In the genomic region with DNA sequence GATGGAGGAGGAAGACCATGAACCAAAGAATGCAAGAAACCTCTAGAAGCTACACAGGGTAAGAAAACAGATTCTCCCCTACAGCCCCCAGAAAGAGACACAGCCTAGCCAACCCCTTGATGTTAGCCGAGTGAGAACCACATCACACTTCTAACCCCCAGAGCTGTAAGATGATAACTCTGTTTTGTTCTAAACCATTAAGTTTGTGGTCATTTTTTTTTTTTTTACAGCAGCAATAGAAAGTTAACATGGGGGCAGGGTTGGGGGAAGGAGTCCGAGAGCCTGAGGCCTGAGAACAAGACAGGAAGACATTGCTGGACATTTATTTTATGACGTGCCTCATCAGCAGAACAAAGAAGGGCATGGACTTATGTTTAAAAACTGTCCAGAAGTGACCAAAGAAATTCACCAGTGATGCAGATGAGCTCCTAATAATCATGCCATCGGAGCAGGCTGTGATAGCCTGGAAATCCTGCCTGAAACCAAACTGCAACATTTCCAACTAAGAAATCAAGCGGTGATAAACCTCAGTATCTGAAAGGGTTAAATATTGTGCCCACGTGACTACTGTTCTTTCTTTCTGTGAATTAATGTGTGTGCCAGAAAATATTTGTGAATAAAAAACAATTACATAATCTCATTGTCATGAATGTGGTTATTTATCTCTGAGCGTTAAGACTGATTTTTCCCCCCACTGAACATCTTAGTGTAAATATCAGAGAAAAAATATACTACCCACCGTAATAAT, we compare ENCODE assay signal across 22 cellular contexts. TPM values are rescaled to one million over a fixed set of nuclear protein-coding genes. Genes with fewer than 3 reads are reported as not detected.
DNase-seq lines count a peak whose midpoint lies in the region; ATAC-seq, FAIRE-seq and TF ChIP-seq lines count a peak whose summit lies in the region.
"Had no signal": no experiment of that assay in that cellular context is flagged by ENCODE, and none has a peak within 500 bp of the region (broad histone marks: within the 10 kb centered on the region; RNA-seq: fewer than 3 reads in every experiment).

No MANE protein-coding gene starts in this region.

- H3K18ac ChIP-seq in H1 (ENCODE audit: extremely low read depth, low read length), result no peak overlapping the region

- WGBS in GM23248 (ENCODE audit: low coverage in 1 of 2, low lambda C conversion rate in 2 of 2, missing lambda C conversion rate in 2 of 2), 2 experiments, result 19 to 22% methylated on average over 8 of the region's 8 CpGs
- 82% methylated on average over 8 of the region's 8 CpGs; no CpG with 5 or more reads in 1 of the 2 experiments for WGBS in H1 (ENCODE audit: extremely low coverage in 1 of 2, insufficient coverage in 1 of 2, insufficient read length in 1 of 2, insufficient replicate concordance in 2 of 2, low coverage in 1 of 2, low lambda C conversion rate in 2 of 2, missing lambda C conversion rate in 1 of 2), 2 experiments
- WGBS in lower leg skin, 2 donors, result 46 to 54% methylated on average over 8 of the region's 8 CpGs

- H3K4me3 ChIP-seq in GM23248, result peak overlapping the region; percentile 47; the same call in 1 of the 2 replicates
- no peak overlapping the region for H3K4me3 ChIP-seq in H1 (ENCODE audit: extremely low read depth in 1 of 4, insufficient read depth in 2 of 4, low read depth in 3 of 4, low read length in 4 of 4)
- peak overlapping the region; percentile 12 for H3K4me3 ChIP-seq in lower lobe of right lung
- peak overlapping the region; percentile 35 to 61 (median 43) for H3K4me3 ChIP-seq in subcutaneous abdominal adipose tissue (ENCODE audit: low read depth in 1 of 5, low read length in 5 of 5)
- H3K4me3 ChIP-seq in lower leg skin (ENCODE audit: low read depth, poor library complexity, severe bottlenecking), result no peak overlapping the region
- H3K4me3 ChIP-seq: upper lobe of right lung had no signal

- TF ChIP-seq CTCF in H1 (IDR thresholded peaks at IDR 0.05; ENCODE audit: control extremely low read depth in 1 of 3, insufficient read depth in 1 of 3, low read depth in 1 of 3, low read length in 3 of 3), result no peak
- no peak for TF ChIP-seq CTCF in lower lobe of right lung (IDR thresholded peaks at IDR 0.05)
- no peak for TF ChIP-seq CTCF in lower leg skin (IDR thresholded peaks at IDR 0.05)

- H3K23me2 ChIP-seq in H1 (ENCODE audit: low read depth, low read length), result no peaks in the 10 kb centered on the region

- no peak overlapping the region for H2BK120ac ChIP-seq in H1 (replicated peaks; ENCODE audit: low read depth, low read length)

- H3K9me2 ChIP-seq in GM23248 (ENCODE audit: insufficient read depth), result no peaks in the 10 kb centered on the region

- no peak for TF ChIP-seq RAD21 in H1 (IDR thresholded peaks at IDR 0.05 in 1 of 2, conservative IDR thresholded peaks at IDR 0.05 in 1 of 2; ENCODE audit: low read depth in 2 of 2, low read length in 2 of 2)

- in situ Hi-C loops in GM23248 (cut with MboI), result loop anchor here (10.0 kb wide), 1 partner anchor 265 kb away; no protein-coding TSS in a partner anchor

- no peak for FAIRE-seq in H1 (lab: Jason Lieb, UNC)
- no peak for FAIRE-seq in frontal cortex (lab: Jason Lieb, UNC)

- no peaks in the 10 kb centered on the region for H3K27me3 ChIP-seq in GM23248 (replicated peaks; ENCODE audit: insufficient read depth)
- H3K27me3 ChIP-seq in H1 (replicated peaks in 1 of 4; ENCODE audit: control insufficient read depth in 3 of 4, extremely low read depth in 1 of 4, insufficient read depth in 3 of 4, low read length in 3 of 4), result no peaks in the 10 kb centered on the region
- no peaks in the 10 kb centered on the region for H3K27me3 ChIP-seq in lower lobe of right lung (ENCODE audit: low read depth)
- no peaks in the 10 kb centered on the region for H3K27me3 ChIP-seq in subcutaneous abdominal adipose tissue (ENCODE audit: control insufficient read depth in 5 of 5, insufficient read depth in 4 of 5, low read length in 5 of 5)
- H3K27me3 ChIP-seq: upper lobe of right lung had no signal

- peak overlapping the region; percentile 75 for H3K4me2 ChIP-seq in GM23248 (ENCODE audit: unreplicated experiment)
- H3K4me2 ChIP-seq in H1 (ENCODE audit: insufficient read depth in 1 of 2, low read depth in 2 of 2, low read length in 2 of 2), result no peak overlapping the region
- H3K4me2 ChIP-seq: KMS-11 had no signal

- TF ChIP-seq EP300 in H1 (IDR thresholded peaks at IDR 0.05; ENCODE audit: borderline replicate concordance in 1 of 2, low read depth in 2 of 2, low read length in 2 of 2), result no peak

- H2BK15ac ChIP-seq in H1 (ENCODE audit: low read length), result no peak overlapping the region

- H2BK12ac ChIP-seq in H1 (ENCODE audit: low read depth, low read length), result no peak overlapping the region

- no peak overlapping the region for H3K23ac ChIP-seq in H1 (ENCODE audit: insufficient read length)

- ATAC-seq in lower lobe of right lung, result no peak
- ATAC-seq: HCT116; naive thymus-derived CD4-positive, alpha-beta T cell; upper lobe of right lung had no signal

- CTCF ChIA-PET in H1 (lab: Charles Lee; ENCODE audit: partially characterized antibody), result interaction anchor here (0.6 to 3.2 kb wide), 9 partner anchors 9 to 419 kb away, joined by 3 to 24 read pairs (median 4); no protein-coding TSS in a partner anchor

- H2AK5ac ChIP-seq in H1 (ENCODE audit: low read depth, low read length), result no peak overlapping the region

- peak; percentile 23 for DNase-seq in GM23248
- DNase-seq in H1 (ENCODE audit: low read depth in 1 of 2, low spot score in 2 of 2), result no peak
- DNase-seq in lower lobe of right lung, result no peak
- DNase-seq in NCI-H187 treated with DMSO at 0.1 percent for 48 hours (lab: John Stamatoyannopoulos, UW), result no peak
- no peak for DNase-seq in frontal cortex (ENCODE audit: low spot score in 2 of 2)
- DNase-seq in lower leg skin (ENCODE audit: low spot score in 2 of 2), result no peak
- DNase-seq: activated CD4-positive, alpha-beta T cell treated with anti-CD3 and anti-CD28 coated beads, Interleukin-2, amount 10 ng/mL, durations not matched to agents 24 days and 14 days; activated CD8-positive, alpha-beta memory T cell treated with anti-CD3 and anti-CD28 coated beads, Interleukin-2, amount 50 U/mL, for 48 hours; activated gamma-delta T cell; AML-193; amniotic stem cell; naive thymus-derived CD4-positive, alpha-beta T cell; NCI-H1092; NCI-H2081 treated with DMSO at 0.1 percent for 48 hours; NCI-H510A; RPMI8226; stimulated activated CD4-positive, alpha-beta T cell treated with anti-CD3 and anti-CD28 coated beads, Interleukin-15, amount 100 ng/mL, for 24 hours; SW 1271; upper lobe of right lung had no signal

- peak overlapping the region; percentile 55 for H3K27ac ChIP-seq in GM23248
- no peak overlapping the region for H3K27ac ChIP-seq in H1 (ENCODE audit: low read depth, low read length)
- peak overlapping the region; percentile 15 for H3K27ac ChIP-seq in lower lobe of right lung
- H3K27ac ChIP-seq in subcutaneous abdominal adipose tissue (ENCODE audit: low read depth, low read length), result no peak overlapping the region
- H3K27ac ChIP-seq: KMS-11, upper lobe of right lung had no signal

- H3K79me1 ChIP-seq in H1 (ENCODE audit: low read depth, low read length), result no peaks in the 10 kb centered on the region

- no peaks in the 10 kb centered on the region for H3K36me3 ChIP-seq in GM23248 (ENCODE audit: low read depth)
- H3K36me3 ChIP-seq in H1 (ENCODE audit: control insufficient read depth in 2 of 4, insufficient read depth in 4 of 4, low read length in 3 of 4), result no peaks in the 10 kb centered on the region
- no peaks in the 10 kb centered on the region for H3K36me3 ChIP-seq in lower lobe of right lung
- peaks cover 0 to 9% (median 0%) of the 10 kb centered on the region in 5 donors for H3K36me3 ChIP-seq in subcutaneous abdominal adipose tissue (ENCODE audit: control insufficient read depth in 5 of 5, insufficient read depth in 5 of 5, low read length in 5 of 5)
- H3K36me3 ChIP-seq: upper lobe of right lung had no signal

- no peaks in the 10 kb centered on the region for H4K20me1 ChIP-seq in GM23248 (ENCODE audit: insufficient read depth)
- no peaks in the 10 kb centered on the region for H4K20me1 ChIP-seq in H1 (replicated peaks in 1 of 2; ENCODE audit: control insufficient read depth in 1 of 2, insufficient read depth in 2 of 2, low read length in 2 of 2)

- H2AFZ ChIP-seq in GM23248 (peak overlapping the region; percentile 51; the same call in 1 of the 2 replicates), H1 (ENCODE audit: low read length) (0 out of 2 replicates have a peak overlapping the region, but pooled peaks have one; percentile 13)

- H3F3A ChIP-seq in GM23248 (ENCODE audit: insufficient read depth), result peaks cover 13% of the 10 kb centered on the region; the same call in 1 of the 2 replicates

- H3K79me2 ChIP-seq in GM23248 (ENCODE audit: insufficient read depth) (no peaks in the 10 kb centered on the region), H1 (ENCODE audit: control insufficient read depth in 1 of 2, insufficient read depth in 2 of 2, low read length in 2 of 2) (no peaks in the 10 kb centered on the region)

- TF ChIP-seq POLR2A in H1 (IDR thresholded peaks at IDR 0.05; ENCODE audit: control extremely low read depth in 1 of 2, low read depth in 2 of 2, low read length in 2 of 2) (no peak), lower leg skin (IDR thresholded peaks at IDR 0.05) (no peak)

- H3K14ac ChIP-seq in H1 (ENCODE audit: insufficient read length), result no peak overlapping the region

- no peak overlapping the region for H3K56ac ChIP-seq in H1 (replicated peaks; ENCODE audit: insufficient read length, low read depth, low read length)

- H3K4me1 ChIP-seq in GM23248 (ENCODE audit: insufficient read depth) (peaks cover 27% of the 10 kb centered on the region), H1 (replicated peaks in 1 of 4; ENCODE audit: control insufficient read depth in 3 of 4, insufficient read depth in 4 of 4, low read length in 3 of 4) (no peaks in the 10 kb centered on the region; a peak in 1 of 7 replicates), lower lobe of right lung (no peaks in the 10 kb centered on the region), subcutaneous abdominal adipose tissue (ENCODE audit: control insufficient read depth in 5 of 5, insufficient read depth in 5 of 5, low read length in 5 of 5) (peaks cover 6 to 34% (median 20%) of the 10 kb centered on the region in 5 donors)
- H3K4me1 ChIP-seq: upper lobe of right lung had no signal

- intact Hi-C loops in lower lobe of right lung (cut with DNase I), result loop anchor here (10.0 kb wide), 1 partner anchor 75 kb away; no protein-coding TSS in a partner anchor
- intact Hi-C loops in lower leg skin (cut with DNase I; ENCODE audit: low total_unique reads), result no loop called here

- no peaks in the 10 kb centered on the region for H3K9me3 ChIP-seq in GM23248 (ENCODE audit: low read depth)
- H3K9me3 ChIP-seq in H1 (ENCODE audit: insufficient read depth in 2 of 2, low read depth in 1 of 2, low read length in 1 of 2), result no peaks in the 10 kb centered on the region
- H3K9me3 ChIP-seq in lower lobe of right lung, result no peaks in the 10 kb centered on the region
- peaks cover 0 to 6% (median 0%) of the 10 kb centered on the region in 5 donors for H3K9me3 ChIP-seq in subcutaneous abdominal adipose tissue (ENCODE audit: control insufficient read depth in 5 of 5, low read length in 5 of 5)
- H3K9me3 ChIP-seq: upper lobe of right lung had no signal

- no peak overlapping the region for H2BK20ac ChIP-seq in H1 (ENCODE audit: low read length)

- H4K8ac ChIP-seq in H1 (ENCODE audit: extremely low read depth, insufficient read depth, low read length), result no peak overlapping the region

- no peak overlapping the region for H2BK5ac ChIP-seq in H1 (ENCODE audit: low read depth, low read length)

- no peak overlapping the region for H3K9ac ChIP-seq in GM23248
- H3K9ac ChIP-seq in H1 (replicated peaks in 1 of 4; ENCODE audit: extremely low read depth in 1 of 4, low read depth in 3 of 4, low read length in 3 of 4), result no peak overlapping the region
- H3K9ac ChIP-seq in subcutaneous abdominal adipose tissue (ENCODE audit: low read length in 5 of 5), result peak overlapping the region in 1 of 5 donors; percentile 16
- H3K9ac ChIP-seq: KMS-11 had no signal

- no peak overlapping the region for H3K4ac ChIP-seq in H1 (replicated peaks; ENCODE audit: insufficient read length, low read depth, low read length)

- POLR2A ChIA-PET in H1 (lab: Charles Lee; ENCODE audit: partially characterized antibody), result interaction anchor here (0.7 kb wide), 1 partner anchor 547 kb away, joined by 6 read pairs; no protein-coding TSS in a partner anchor

- H4K91ac ChIP-seq in H1 (replicated peaks; ENCODE audit: insufficient read length, low read length), result no peak overlapping the region

- no peak overlapping the region for H4K5ac ChIP-seq in H1 (ENCODE audit: insufficient read length, low read depth, low read length)

RNA-seq across cellular contexts. Expression of gene ABCA9, which starts 1.1 kb away (rescaled TPM):
- total RNA-seq in GM23248 (2014; rRNA removed; shearing (Covaris generic)), result 0.51 and 0.65 TPM in 2 replicates
- polyA plus RNA-seq in GM23248 (2016; fragmentation: Nextera tagmentation; extraction: Ambion mirVana), result 0.24 and 0.41 TPM in 2 replicates
- not detected in 2 replicates for total RNA-seq in H1 (2021; fragmentation: NEBNext Ultra II Directional; extraction: Animal tissue kit (Norgen Biotek cat#: 25700))
- polyA plus RNA-seq in H1 (2011; rRNA removed), result not detected in 2 replicates
- polyA plus RNA-seq in H1 (2011; cell fraction: cytosol; rRNA removed), result not detected
- not detected for polyA plus RNA-seq in H1 (2011; cell fraction: nucleus; rRNA removed)
- polyA plus RNA-seq in H1 (2012, experiment 1 of 2), result not detected in 4 replicates
- not detected for polyA plus RNA-seq in H1 (2012, experiment 2 of 2)
- polyA plus RNA-seq in H1 (2013, experiment 1 of 2), result not detected
- polyA plus RNA-seq in H1 (2013, experiment 2 of 2), result not detected
- polyA minus RNA-seq in H1 (2011; rRNA and poly(A)+ RNA removed), result 0.19 TPM in 1 of 2 replicates, not detected in the other
- polyA minus RNA-seq in H1 (2011; cell fraction: cytosol; rRNA and poly(A)+ RNA removed), result not detected
- polyA minus RNA-seq in H1 (2011; cell fraction: nucleus; rRNA and poly(A)+ RNA removed), result not detected
- total RNA-seq in lower lobe of right lung, result 14.6 TPM
- total RNA-seq in frontal cortex, result 5.7 TPM
- total RNA-seq in lower leg skin, result 10 to 100 TPM in 1 of 4 donors, 1 to 10 TPM in 3; 4.5 to 10.3 (median 7.7) TPM
- polyA plus RNA-seq: naive thymus-derived CD4-positive, alpha-beta T cell had no signal

Comparison
In these comparisons a context has a peak if more than half of its experiments do, and no peak if none do; other contexts are left out.
1. H3K27ac ChIP-seq: peak in GM23248 (single experiment) and lower lobe of right lung (single experiment); none in H1 (single experiment) and subcutaneous abdominal adipose tissue (single experiment).
2. H3K4me3 ChIP-seq: peak in GM23248 (single experiment), lower lobe of right lung (single experiment) and subcutaneous abdominal adipose tissue (5 of 5); none in H1 (0 of 4) and lower leg skin (single experiment).